In the genomic region with DNA sequence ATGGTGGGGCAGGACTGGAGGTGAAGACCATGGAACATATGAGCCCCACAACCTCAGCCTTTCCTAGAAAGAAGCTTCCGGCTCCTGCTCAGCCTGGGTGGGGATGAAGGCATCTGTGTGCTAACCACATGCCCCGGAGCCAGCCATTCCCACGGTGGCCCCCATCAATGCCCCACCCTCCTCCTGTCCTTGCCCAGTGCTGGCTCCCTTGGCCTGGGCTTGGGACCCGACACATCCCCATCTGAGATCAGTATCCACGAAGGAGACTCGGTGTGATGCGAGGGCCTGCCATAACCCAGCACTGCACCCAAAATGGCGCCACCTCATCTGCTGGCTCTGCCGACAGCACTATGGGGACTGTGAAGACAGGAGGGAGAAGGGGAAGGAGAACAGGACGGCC, we compare ENCODE assay signal across 1 cellular context.
TF ChIP-seq lines count a peak whose summit lies in the region.

No MANE protein-coding gene starts in this region.

TF ChIP-seq in H1, 55 proteins besides CTCF, POLR2A, EP300 and RAD21 (continued from another document):
- TF ChIP-seq, protein P1, sequence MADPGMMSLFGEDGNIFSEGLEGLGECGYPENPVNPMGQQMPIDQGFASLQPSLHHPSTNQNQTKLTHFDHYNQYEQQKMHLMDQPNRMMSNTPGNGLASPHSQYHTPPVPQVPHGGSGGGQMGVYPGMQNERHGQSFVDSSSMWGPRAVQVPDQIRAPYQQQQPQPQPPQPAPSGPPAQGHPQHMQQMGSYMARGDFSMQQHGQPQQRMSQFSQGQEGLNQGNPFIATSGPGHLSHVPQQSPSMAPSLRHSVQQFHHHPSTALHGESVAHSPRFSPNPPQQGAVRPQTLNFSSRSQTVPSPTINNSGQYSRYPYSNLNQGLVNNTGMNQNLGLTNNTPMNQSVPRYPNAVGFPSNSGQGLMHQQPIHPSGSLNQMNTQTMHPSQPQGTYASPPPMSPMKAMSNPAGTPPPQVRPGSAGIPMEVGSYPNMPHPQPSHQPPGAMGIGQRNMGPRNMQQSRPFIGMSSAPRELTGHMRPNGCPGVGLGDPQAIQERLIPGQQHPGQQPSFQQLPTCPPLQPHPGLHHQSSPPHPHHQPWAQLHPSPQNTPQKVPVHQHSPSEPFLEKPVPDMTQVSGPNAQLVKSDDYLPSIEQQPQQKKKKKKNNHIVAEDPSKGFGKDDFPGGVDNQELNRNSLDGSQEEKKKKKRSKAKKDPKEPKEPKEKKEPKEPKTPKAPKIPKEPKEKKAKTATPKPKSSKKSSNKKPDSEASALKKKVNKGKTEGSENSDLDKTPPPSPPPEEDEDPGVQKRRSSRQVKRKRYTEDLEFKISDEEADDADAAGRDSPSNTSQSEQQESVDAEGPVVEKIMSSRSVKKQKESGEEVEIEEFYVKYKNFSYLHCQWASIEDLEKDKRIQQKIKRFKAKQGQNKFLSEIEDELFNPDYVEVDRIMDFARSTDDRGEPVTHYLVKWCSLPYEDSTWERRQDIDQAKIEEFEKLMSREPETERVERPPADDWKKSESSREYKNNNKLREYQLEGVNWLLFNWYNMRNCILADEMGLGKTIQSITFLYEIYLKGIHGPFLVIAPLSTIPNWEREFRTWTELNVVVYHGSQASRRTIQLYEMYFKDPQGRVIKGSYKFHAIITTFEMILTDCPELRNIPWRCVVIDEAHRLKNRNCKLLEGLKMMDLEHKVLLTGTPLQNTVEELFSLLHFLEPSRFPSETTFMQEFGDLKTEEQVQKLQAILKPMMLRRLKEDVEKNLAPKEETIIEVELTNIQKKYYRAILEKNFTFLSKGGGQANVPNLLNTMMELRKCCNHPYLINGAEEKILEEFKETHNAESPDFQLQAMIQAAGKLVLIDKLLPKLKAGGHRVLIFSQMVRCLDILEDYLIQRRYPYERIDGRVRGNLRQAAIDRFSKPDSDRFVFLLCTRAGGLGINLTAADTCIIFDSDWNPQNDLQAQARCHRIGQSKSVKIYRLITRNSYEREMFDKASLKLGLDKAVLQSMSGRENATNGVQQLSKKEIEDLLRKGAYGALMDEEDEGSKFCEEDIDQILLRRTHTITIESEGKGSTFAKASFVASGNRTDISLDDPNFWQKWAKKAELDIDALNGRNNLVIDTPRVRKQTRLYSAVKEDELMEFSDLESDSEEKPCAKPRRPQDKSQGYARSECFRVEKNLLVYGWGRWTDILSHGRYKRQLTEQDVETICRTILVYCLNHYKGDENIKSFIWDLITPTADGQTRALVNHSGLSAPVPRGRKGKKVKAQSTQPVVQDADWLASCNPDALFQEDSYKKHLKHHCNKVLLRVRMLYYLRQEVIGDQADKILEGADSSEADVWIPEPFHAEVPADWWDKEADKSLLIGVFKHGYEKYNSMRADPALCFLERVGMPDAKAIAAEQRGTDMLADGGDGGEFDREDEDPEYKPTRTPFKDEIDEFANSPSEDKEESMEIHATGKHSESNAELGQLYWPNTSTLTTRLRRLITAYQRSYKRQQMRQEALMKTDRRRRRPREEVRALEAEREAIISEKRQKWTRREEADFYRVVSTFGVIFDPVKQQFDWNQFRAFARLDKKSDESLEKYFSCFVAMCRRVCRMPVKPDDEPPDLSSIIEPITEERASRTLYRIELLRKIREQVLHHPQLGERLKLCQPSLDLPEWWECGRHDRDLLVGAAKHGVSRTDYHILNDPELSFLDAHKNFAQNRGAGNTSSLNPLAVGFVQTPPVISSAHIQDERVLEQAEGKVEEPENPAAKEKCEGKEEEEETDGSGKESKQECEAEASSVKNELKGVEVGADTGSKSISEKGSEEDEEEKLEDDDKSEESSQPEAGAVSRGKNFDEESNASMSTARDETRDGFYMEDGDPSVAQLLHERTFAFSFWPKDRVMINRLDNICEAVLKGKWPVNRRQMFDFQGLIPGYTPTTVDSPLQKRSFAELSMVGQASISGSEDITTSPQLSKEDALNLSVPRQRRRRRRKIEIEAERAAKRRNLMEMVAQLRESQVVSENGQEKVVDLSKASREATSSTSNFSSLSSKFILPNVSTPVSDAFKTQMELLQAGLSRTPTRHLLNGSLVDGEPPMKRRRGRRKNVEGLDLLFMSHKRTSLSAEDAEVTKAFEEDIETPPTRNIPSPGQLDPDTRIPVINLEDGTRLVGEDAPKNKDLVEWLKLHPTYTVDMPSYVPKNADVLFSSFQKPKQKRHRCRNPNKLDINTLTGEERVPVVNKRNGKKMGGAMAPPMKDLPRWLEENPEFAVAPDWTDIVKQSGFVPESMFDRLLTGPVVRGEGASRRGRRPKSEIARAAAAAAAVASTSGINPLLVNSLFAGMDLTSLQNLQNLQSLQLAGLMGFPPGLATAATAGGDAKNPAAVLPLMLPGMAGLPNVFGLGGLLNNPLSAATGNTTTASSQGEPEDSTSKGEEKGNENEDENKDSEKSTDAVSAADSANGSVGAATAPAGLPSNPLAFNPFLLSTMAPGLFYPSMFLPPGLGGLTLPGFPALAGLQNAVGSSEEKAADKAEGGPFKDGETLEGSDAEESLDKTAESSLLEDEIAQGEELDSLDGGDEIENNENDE (IDR thresholded peaks at IDR 0.05; ENCODE audit: insufficient replicate concordance, low read length), result no peak
- TF ChIP-seq SIN3A (conservative IDR thresholded peaks at IDR 0.05 in 1 of 2, IDR thresholded peaks at IDR 0.05 in 1 of 2; ENCODE audit: low read depth in 1 of 2, low read length in 2 of 2), result no peak
- TF ChIP-seq CBX8 (IDR thresholded peaks at IDR 0.05; ENCODE audit: borderline replicate concordance, low read depth, low read length), result no peak
- no peak for TF ChIP-seq ASH2L (IDR thresholded peaks at IDR 0.05; ENCODE audit: low read length)
- no peak for TF ChIP-seq POU5F1 (IDR thresholded peaks at IDR 0.05; ENCODE audit: low read depth, low read length)
- no peak for TF ChIP-seq NANOG (IDR thresholded peaks at IDR 0.05; ENCODE audit: insufficient read depth, low read depth, low read length, poor library complexity, severe bottlenecking)
- TF ChIP-seq SP1 (IDR thresholded peaks at IDR 0.05; ENCODE audit: low read depth, low read length), result no peak
- no peak for TF ChIP-seq KDM1A (IDR thresholded peaks at IDR 0.05; ENCODE audit: borderline replicate concordance, low read length)
- no peak for TF ChIP-seq PHF8 (conservative IDR thresholded peaks at IDR 0.05; ENCODE audit: low read depth, low read length)
- no peak for TF ChIP-seq KDM5A (IDR thresholded peaks at IDR 0.05; ENCODE audit: low read length)
- no peak for TF ChIP-seq BRCA1 (IDR thresholded peaks at IDR 0.05; ENCODE audit: low read depth, low read length)
- no peak for TF ChIP-seq POLR2AphosphoS5 (IDR thresholded peaks at IDR 0.05; ENCODE audit: low read depth, low read length)
- TF ChIP-seq SIRT6 (IDR thresholded peaks at IDR 0.05; ENCODE audit: low read length), result no peak
TF ChIP-seq in H1: peak in this region for 0.
